Comparison of ENCODE assay signal across 19 cellular contexts in the genomic region with DNA sequence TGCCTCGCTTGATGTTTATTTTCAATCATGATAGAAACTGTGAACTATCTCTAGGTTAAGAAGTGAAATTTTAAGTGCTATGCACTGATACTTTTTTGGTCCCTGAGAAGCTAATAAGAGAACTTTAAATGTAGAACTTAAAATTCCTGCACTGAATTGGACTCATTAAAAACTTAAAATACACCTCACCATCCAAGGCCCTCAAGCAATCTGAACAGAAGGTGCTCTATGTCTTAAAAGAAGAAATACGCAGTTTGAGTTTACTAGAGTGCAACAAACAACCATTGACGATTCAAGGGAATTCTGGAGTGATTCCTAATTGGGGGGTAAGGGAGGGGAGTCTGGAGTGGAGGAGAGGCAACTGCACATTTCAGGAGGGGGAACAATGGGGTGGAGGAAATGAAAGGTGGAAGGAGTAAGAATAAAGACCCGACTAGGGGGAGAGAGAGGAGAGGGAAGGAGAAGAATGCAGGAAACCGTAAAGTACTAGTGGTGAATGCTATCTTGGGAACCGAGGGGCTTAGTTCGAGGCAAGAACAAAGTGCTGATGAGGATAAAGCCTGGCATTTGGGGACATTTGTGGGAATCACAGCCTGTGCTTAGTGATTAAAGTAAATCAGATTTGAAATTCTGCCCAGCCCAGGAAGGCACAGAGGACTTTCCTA.
DNase-seq lines count a peak whose midpoint lies in the region; ATAC-seq and TF ChIP-seq lines count a peak whose summit lies in the region.
"Had no signal": no experiment of that assay in that cellular context is flagged by ENCODE, and none has a peak within 500 bp of the region (broad histone marks: within the 10 kb centered on the region; RNA-seq: fewer than 3 reads in every experiment).

No MANE protein-coding gene starts in this region.

- no peak overlapping the region for H2BK12ac ChIP-seq in neuronal stem cell (ENCODE audit: low read length)

- H3K4me3 ChIP-seq in GM23338 (no peak overlapping the region), iPS-18a (ENCODE audit: low read length) (no peak overlapping the region), neuronal stem cell (ENCODE audit: low read length in 2 of 2) (no peak overlapping the region), right lobe of liver (no peak overlapping the region)
- H3K4me3 ChIP-seq: HAP-1, Peyer's patch had no signal

- no peak overlapping the region for H2BK15ac ChIP-seq in neuronal stem cell (ENCODE audit: low read length)

- H3K18ac ChIP-seq in neuronal stem cell (ENCODE audit: low read length), result no peak overlapping the region

- H3K23ac ChIP-seq in neuronal stem cell (ENCODE audit: low read depth, low read length, poor library complexity), result no peak overlapping the region

- no peak overlapping the region for H4K91ac ChIP-seq in neuronal stem cell (ENCODE audit: low read depth, low read length, poor library complexity)

- H4K8ac ChIP-seq in neuronal stem cell (ENCODE audit: low read depth, low read length), result no peak overlapping the region

- WGBS in neuronal stem cell (ENCODE audit: extremely low coverage in 2 of 2, insufficient read length in 2 of 2, insufficient replicate concordance in 1 of 2), 2 donors, result no CpG with 5 or more reads among the region's 7 CpGs
- WGBS in right lobe of liver (ENCODE audit: insufficient coverage, low coverage, low lambda C conversion rate, missing lambda C conversion rate), result 25% methylated on average over 7 of the region's 7 CpGs

- H2AFZ ChIP-seq in GM23338 (no peak overlapping the region), neuronal stem cell (ENCODE audit: low read length) (no peak overlapping the region)

- ATAC-seq in GM23338 (peak; percentile 65), HG02571 (IDR thresholded peaks at IDR 0.05; ENCODE audit: unreplicated experiment) (no peak), right lobe of liver (no peak), HG02970 (IDR thresholded peaks at IDR 0.05; ENCODE audit: low FRiP score, unreplicated experiment) (no peak)

- no peak for TF ChIP-seq POLR2A in right lobe of liver (IDR thresholded peaks at IDR 0.05)

- H2AK5ac ChIP-seq in neuronal stem cell (ENCODE audit: low read depth, low read length), result no peak overlapping the region

- H3K27ac ChIP-seq in GM23338 (ENCODE audit: low read depth), result peak overlapping the region; percentile 64; the same call in 1 of the 2 replicates
- H3K27ac ChIP-seq in caudate nucleus (ENCODE audit: low read depth, low read length), result peak overlapping the region; percentile 94
- H3K27ac ChIP-seq in iPS-18a (ENCODE audit: low read length), result peak overlapping the region; percentile 27
- H3K27ac ChIP-seq in neuronal stem cell (replicated peaks; ENCODE audit: low read length), result peak overlapping the region; percentile 61
- H3K27ac ChIP-seq in right lobe of liver, result no peak overlapping the region
- H3K27ac ChIP-seq: Peyer's patch had no signal

- peaks cover 4% of the 10 kb centered on the region; the same call in 1 of the 2 replicates for H4K20me1 ChIP-seq in GM23338 (replicated peaks; ENCODE audit: insufficient read depth)

- H3K4me3 Mint-ChIP-seq in GM23338, result no peak overlapping the region
- H3K4me3 Mint-ChIP-seq in activated T-cell treated with anti-CD3 and anti-CD28 coated beads, Interleukin-2, amount 50 U/mL, for 24 hours, result no peak overlapping the region
- H3K4me3 Mint-ChIP-seq: B cell, CD14-positive monocyte had no signal

- H2BK120ac ChIP-seq in neuronal stem cell (ENCODE audit: low read depth, low read length), result no peak overlapping the region

- no peak for TF ChIP-seq CTCF in GM23338 (conservative IDR thresholded peaks at IDR 0.05; ENCODE audit: low read depth in 2 of 2)
- TF ChIP-seq CTCF in right lobe of liver (IDR thresholded peaks at IDR 0.05), result no peak

- DNase-seq in GM23338 (ENCODE audit: low spot score) (peak; percentile 27), caudate nucleus (lab: John Stamatoyannopoulos, UW) (peak in 9 of 61 donors; percentile 8 to 48 (median 30)), neuronal stem cell (ENCODE audit: low spot score) (peak; percentile 15), right lobe of liver (no peak)
- DNase-seq in activated T-cell treated with anti-CD3 and anti-CD28 coated beads, Interleukin-2, amount 50 U/mL, for 24 hours, result no peak
- DNase-seq: DMS79, KBM-7, NCI-H1092, NCI-H1436, NCI-H187 treated with DMSO at 0.1 percent for 48 hours, NCI-H510A treated with DMSO at 0.1 percent for 48 hours, NCI-H748 treated with DMSO at 0.1 percent for 48 hours, Peyer's patch had no signal

- peak overlapping the region; percentile 5 for H3K27ac Mint-ChIP-seq in GM23338
- no peak overlapping the region for H3K27ac Mint-ChIP-seq in activated T-cell treated with anti-CD3 and anti-CD28 coated beads, Interleukin-2, amount 50 U/mL, for 24 hours
- H3K27ac Mint-ChIP-seq: B cell, CD14-positive monocyte had no signal

- no peaks in the 10 kb centered on the region for H3K9me3 ChIP-seq in iPS-18a (ENCODE audit: control insufficient read depth, low read depth, low read length)
- H3K9me3 ChIP-seq in neuronal stem cell (replicated peaks in 1 of 2; ENCODE audit: control insufficient read depth in 2 of 2, insufficient read depth in 1 of 2, low read depth in 1 of 2, low read length in 2 of 2), result no peaks in the 10 kb centered on the region
- no peaks in the 10 kb centered on the region for H3K9me3 ChIP-seq in right lobe of liver
- H3K9me3 ChIP-seq: HAP-1 had no signal

- no peaks in the 10 kb centered on the region for H3K9me3 Mint-ChIP-seq in GM23338
- H3K9me3 Mint-ChIP-seq in activated T-cell treated with anti-CD3 and anti-CD28 coated beads, Interleukin-2, amount 50 U/mL, for 24 hours, result peaks cover 19% of the 10 kb centered on the region

- H3K27me3 ChIP-seq in GM23338 (ENCODE audit: insufficient read depth) (no peaks in the 10 kb centered on the region), iPS-18a (ENCODE audit: control insufficient read depth, insufficient read depth, low read length) (no peaks in the 10 kb centered on the region), neuronal stem cell (ENCODE audit: control insufficient read depth in 3 of 3, insufficient read depth in 3 of 3, low read depth in 1 of 3, low read length in 3 of 3) (peaks cover 0 to 9% (median 0%) of the 10 kb centered on the region in 3 experiments), right lobe of liver (no peaks in the 10 kb centered on the region)
- H3K27me3 ChIP-seq: Peyer's patch had no signal

- no peaks in the 10 kb centered on the region for H3K36me3 ChIP-seq in GM23338 (ENCODE audit: insufficient read depth)
- no peaks in the 10 kb centered on the region for H3K36me3 ChIP-seq in iPS-18a (ENCODE audit: control insufficient read depth, low read depth, low read length)
- no peaks in the 10 kb centered on the region for H3K36me3 ChIP-seq in neuronal stem cell (replicated peaks in 1 of 2; ENCODE audit: control insufficient read depth in 2 of 2, insufficient read depth in 2 of 2, low read length in 2 of 2)
- no peaks in the 10 kb centered on the region for H3K36me3 ChIP-seq in right lobe of liver
- H3K36me3 ChIP-seq: HAP-1, Peyer's patch had no signal

- no peaks in the 10 kb centered on the region for H3F3A ChIP-seq in GM23338 (replicated peaks; ENCODE audit: low read depth)

- H3K9ac ChIP-seq in iPS-18a (ENCODE audit: low read length), result no peak overlapping the region
- H3K9ac ChIP-seq in neuronal stem cell (ENCODE audit: low read depth, low read length, poor library complexity), result no peak overlapping the region

- no peaks in the 10 kb centered on the region for H3K79me1 ChIP-seq in neuronal stem cell (ENCODE audit: low read depth, low read length)

- peaks cover 10% of the 10 kb centered on the region; the same call in 1 of the 3 replicates for H3K36me3 Mint-ChIP-seq in GM23338 (ENCODE audit: low read depth)
- no peaks in the 10 kb centered on the region for H3K36me3 Mint-ChIP-seq in activated T-cell treated with anti-CD3 and anti-CD28 coated beads, Interleukin-2, amount 50 U/mL, for 24 hours (ENCODE audit: low read depth)
- H3K36me3 Mint-ChIP-seq: CD14-positive monocyte had no signal

- no peak overlapping the region for H3K4ac ChIP-seq in neuronal stem cell (ENCODE audit: low read length)

- intact Hi-C loops in right lobe of liver (cut with DNase I), result no loop called here

- no peak overlapping the region for H2BK5ac ChIP-seq in neuronal stem cell (ENCODE audit: low read length)

- H3K9me2 ChIP-seq in GM23338 (ENCODE audit: insufficient read depth), result no peaks in the 10 kb centered on the region

- H3K4me2 ChIP-seq in GM23338, result no peak overlapping the region
- H3K4me2 ChIP-seq in neuronal stem cell (ENCODE audit: insufficient read depth, low read length, poor library complexity, severe bottlenecking), result no peak overlapping the region

- no peaks in the 10 kb centered on the region for H3K79me2 ChIP-seq in GM23338 (replicated peaks; ENCODE audit: insufficient read depth)

- H3K4me1 ChIP-seq in GM23338 (ENCODE audit: insufficient read depth), result peaks cover 8% of the 10 kb centered on the region; the same call in 1 of the 2 replicates
- H3K4me1 ChIP-seq in iPS-18a (ENCODE audit: control insufficient read depth, low read depth, low read length), result peaks cover 11% of the 10 kb centered on the region
- peaks cover 0 to 31% of the 10 kb centered on the region in 2 donors for H3K4me1 ChIP-seq in neuronal stem cell (ENCODE audit: control insufficient read depth in 2 of 2, insufficient read depth in 1 of 2, low read depth in 1 of 2, low read length in 2 of 2)
- H3K4me1 ChIP-seq in right lobe of liver, result no peaks in the 10 kb centered on the region
- H3K4me1 ChIP-seq: HAP-1, Peyer's patch had no signal

- H3K27me3 Mint-ChIP-seq in GM23338 (ENCODE audit: insufficient read depth, low read depth, poor library complexity), result peaks cover 2% of the 10 kb centered on the region
- H3K27me3 Mint-ChIP-seq in activated T-cell treated with anti-CD3 and anti-CD28 coated beads, Interleukin-2, amount 50 U/mL, for 24 hours, result peaks cover 13% of the 10 kb centered on the region

- no peak overlapping the region for H3K14ac ChIP-seq in neuronal stem cell (ENCODE audit: low read length)

- H3K4me1 Mint-ChIP-seq in GM23338, result peaks cover 31% of the 10 kb centered on the region
- H3K4me1 Mint-ChIP-seq in activated T-cell treated with anti-CD3 and anti-CD28 coated beads, Interleukin-2, amount 50 U/mL, for 24 hours (ENCODE audit: low read depth), result no peaks in the 10 kb centered on the region
- H3K4me1 Mint-ChIP-seq: B cell, CD14-positive monocyte had no signal

TF ChIP-seq in GM23338, 12 proteins besides CTCF, POLR2A, EP300 and RAD21:
- no peak for TF ChIP-seq NANOG (IDR thresholded peaks at IDR 0.05; ENCODE audit: borderline replicate concordance)
- no peak for TF ChIP-seq JUNB (IDR thresholded peaks at IDR 0.05; ENCODE audit: unreplicated experiment)
- TF ChIP-seq POLR2AphosphoS5 (IDR thresholded peaks at IDR 0.05; ENCODE audit: low read depth), result no peak

Comparison
In these comparisons a context has a peak if more than half of its experiments do, and no peak if none do; other contexts are left out.
1. DNase-seq: peak in GM23338 (single experiment) and neuronal stem cell (single experiment); none in right lobe of liver (0 of 3) and activated T-cell treated with anti-CD3 and anti-CD28 coated beads, Interleukin-2, amount 50 U/mL, for 24 hours (single experiment).
2. H3K27ac ChIP-seq: peak in GM23338 (single experiment), caudate nucleus (single experiment), iPS-18a (single experiment) and neuronal stem cell (single experiment); none in right lobe of liver (0 of 3).